ENCODE assay signal across 8 cellular contexts in genomic region chr14:74955229-74955999, GRCh38. TPM values are rescaled to one million over a fixed set of nuclear protein-coding genes. Genes with fewer than 3 reads are reported as not detected.
DNase-seq lines count a peak whose midpoint lies in the region; ATAC-seq, FAIRE-seq and TF ChIP-seq lines count a peak whose summit lies in the region.

Gene PGF (minus strand): TSS chr14:74955597. CDS start chr14:74955242, 355 bp downstream.

- peaks cover 23% of the 10 kb centered on the region for H3K4me1 Mint-ChIP-seq in progenitor cell of endocrine pancreas (ENCODE audit: low read depth)

- intact Hi-C loops in left ventricle myocardium inferior (cut with micrococcal nuclease) = no loop called here

- H3K27ac ChIP-seq in left ventricle myocardium inferior (replicated peaks) = peak within 1 kb of the TSS; percentile 75

- H3K36me3 Mint-ChIP-seq in progenitor cell of endocrine pancreas (ENCODE audit: insufficient read depth) = no peaks in the 10 kb centered on the region

- H3K27me3 Mint-ChIP-seq in progenitor cell of endocrine pancreas = peaks cover 24% of the 10 kb centered on the region

- TF ChIP-seq CTCF in left ventricle myocardium inferior (IDR thresholded peaks at IDR 0.05; ENCODE audit: borderline replicate concordance) (no peak), progenitor cell of endocrine pancreas (IDR thresholded peaks at IDR 0.05; ENCODE audit: unreplicated experiment) (peak; percentile 24)

- H3K27me3 ChIP-seq in adipocyte (replicated peaks; ENCODE audit: control insufficient read depth, insufficient read depth, low read length) (no peaks in the 10 kb centered on the region), left ventricle myocardium inferior (ENCODE audit: low read depth) (no peaks in the 10 kb centered on the region)

- H3K36me3 ChIP-seq in adipocyte (ENCODE audit: control insufficient read depth, insufficient read depth, low read length, severe bottlenecking) = no peaks in the 10 kb centered on the region
- H3K36me3 ChIP-seq in left ventricle myocardium inferior = no peaks in the 10 kb centered on the region

- H3K4me1 ChIP-seq in adipocyte (ENCODE audit: control insufficient read depth, insufficient read depth, low read length) (peaks cover 6% of the 10 kb centered on the region), left ventricle myocardium inferior (peaks cover 58% of the 10 kb centered on the region)

- ATAC-seq in HG02623 (IDR thresholded peaks at IDR 0.05; ENCODE audit: unreplicated experiment) = no peak

- H3K9me3 ChIP-seq in adipocyte (ENCODE audit: control insufficient read depth, low read length) (no peaks in the 10 kb centered on the region), left ventricle myocardium inferior (replicated peaks) (no peaks in the 10 kb centered on the region)

- no peak within 1 kb of the TSS for H3K27ac Mint-ChIP-seq in progenitor cell of endocrine pancreas

- DNase-seq in AG08396 (ENCODE audit: low spot score) (peak; percentile 86), GM19239 (ENCODE audit: insufficient read length, low spot score) (peak; percentile 48), NOMO-1 treated with dmso at 0.1 percent for 144 hours (lab: John Stamatoyannopoulos, UW; ENCODE audit: unreplicated experiment) (peak; percentile 7), adipocyte (ENCODE audit: low read depth) (peak; percentile 74), left ventricle myocardium inferior (peak; percentile 75), progenitor cell of endocrine pancreas (ENCODE audit: low spot score, unreplicated experiment) (peak; percentile 37), NCI-H2029 (lab: John Stamatoyannopoulos, UW) (no peak)

- no peak for FAIRE-seq in GM19239 (lab: Jason Lieb, UNC)

- peak within 1 kb of the TSS; percentile 63 for H3K9ac ChIP-seq in adipocyte (ENCODE audit: low read length)

- peak within 1 kb of the TSS; percentile 16 for H3K4me3 Mint-ChIP-seq in progenitor cell of endocrine pancreas (ENCODE audit: low read depth)

- H3K4me3 ChIP-seq in adipocyte (ENCODE audit: low read length) (peak within 1 kb of the TSS; percentile 75), left ventricle myocardium inferior (peak within 1 kb of the TSS; percentile 77)

- no peaks in the 10 kb centered on the region for H3K9me3 Mint-ChIP-seq in progenitor cell of endocrine pancreas (ENCODE audit: low read depth)

RNA-seq across cellular contexts. Expression of gene PGF, which starts in this region (rescaled TPM):
- total RNA-seq in left ventricle myocardium inferior = 4.2 TPM
- 3.5 and 8.2 TPM in 2 replicates for total RNA-seq in progenitor cell of endocrine pancreas
